ENCODE assay signal across 20 cellular contexts in genomic region chr10:1010703-1011102, GRCh38. TPM values are rescaled to one million over a fixed set of nuclear protein-coding genes. Genes with fewer than 3 reads are reported as not detected.
DNase-seq lines count a peak whose midpoint lies in the region; ATAC-seq and TF ChIP-seq lines count a peak whose summit lies in the region.
"Had no signal": no experiment of that assay in that cellular context is flagged by ENCODE, and none has a peak within 500 bp of the region (broad histone marks: within the 10 kb centered on the region; RNA-seq: fewer than 3 reads in every experiment).

No MANE protein-coding gene starts in this region.

- H3K4me1 ChIP-seq in DND-41 (ENCODE audit: insufficient read depth, low read length) (no peaks in the 10 kb centered on the region), spleen (no peaks in the 10 kb centered on the region), suprapubic skin (no peaks in the 10 kb centered on the region)
- H3K4me1 ChIP-seq: BLaER1 treated with 17β-estradiol and CSF1 and Interleukin-3, amounts not matched to agents 10 nM and 100 nM had no signal

- no peak for TF ChIP-seq CTCF in DND-41 (IDR thresholded peaks at IDR 0.05; ENCODE audit: borderline replicate concordance, extremely low read depth, low read length, poor library complexity, severe bottlenecking)
- no peak for TF ChIP-seq CTCF in spleen (IDR thresholded peaks at IDR 0.05 in 8 of 11, conservative IDR thresholded peaks at IDR 0.05 in 3 of 11)
- no peak for TF ChIP-seq CTCF in suprapubic skin (IDR thresholded peaks at IDR 0.05)

- no peaks in the 10 kb centered on the region for H3K27me3 Mint-ChIP-seq in activated T-cell treated with anti-CD3 and anti-CD28 coated beads, Interleukin-2, amount 50 U/mL, for 24 hours
- no peaks in the 10 kb centered on the region for H3K27me3 Mint-ChIP-seq in effector memory CD8-positive, alpha-beta T cell
- H3K27me3 Mint-ChIP-seq: CD8-positive, alpha-beta memory T cell had no signal

- no peaks in the 10 kb centered on the region for H3K4me1 Mint-ChIP-seq in activated T-cell treated with anti-CD3 and anti-CD28 coated beads, Interleukin-2, amount 50 U/mL, for 24 hours (ENCODE audit: low read depth)
- peaks cover 0 to 13% of the 10 kb centered on the region in 2 donors for H3K4me1 Mint-ChIP-seq in effector memory CD8-positive, alpha-beta T cell (ENCODE audit: low read depth in 2 of 2)

- no peak overlapping the region for H3K9ac ChIP-seq in DND-41 (ENCODE audit: low read depth, low read length)
- H3K9ac ChIP-seq: BLaER1 treated with 17β-estradiol and CSF1 and Interleukin-3, amounts not matched to agents 10 nM and 100 nM had no signal

- no peak for TF ChIP-seq EP300 in suprapubic skin (IDR thresholded peaks at IDR 0.05)

- peak overlapping the region; percentile 16 for H3K27ac Mint-ChIP-seq in activated T-cell treated with anti-CD3 and anti-CD28 coated beads, Interleukin-2, amount 50 U/mL, for 24 hours
- peak overlapping the region; percentile 66 to 90 for H3K27ac Mint-ChIP-seq in effector memory CD8-positive, alpha-beta T cell
- H3K27ac Mint-ChIP-seq: GM23338 had no signal

- intact Hi-C loops in spleen (cut with DNase I; ENCODE audit: low total_unique reads) = no loop called here

- H3K4me3 ChIP-seq in DND-41 (ENCODE audit: low read depth in 1 of 2, low read length in 2 of 2) (no peak overlapping the region), spleen (no peak overlapping the region), suprapubic skin (no peak overlapping the region)
- H3K4me3 ChIP-seq: BLaER1 treated with 17β-estradiol and CSF1 and Interleukin-3, amounts not matched to agents 10 nM and 100 nM; GM23338 had no signal

- no peak overlapping the region for H3K27ac ChIP-seq in DND-41 (ENCODE audit: low read length)
- H3K27ac ChIP-seq in spleen = no peak overlapping the region
- H3K27ac ChIP-seq in suprapubic skin = no peak overlapping the region
- H3K27ac ChIP-seq: BLaER1 treated with 17β-estradiol and CSF1 and Interleukin-3, amounts not matched to agents 10 nM and 100 nM had no signal

- no peaks in the 10 kb centered on the region for H3K9me3 Mint-ChIP-seq in activated T-cell treated with anti-CD3 and anti-CD28 coated beads, Interleukin-2, amount 50 U/mL, for 24 hours
- H3K9me3 Mint-ChIP-seq in effector memory CD8-positive, alpha-beta T cell = no peaks in the 10 kb centered on the region
- H3K9me3 Mint-ChIP-seq: CD8-positive, alpha-beta memory T cell; GM23338 had no signal

- peaks cover 91% of the 10 kb centered on the region for H3K36me3 Mint-ChIP-seq in activated T-cell treated with anti-CD3 and anti-CD28 coated beads, Interleukin-2, amount 50 U/mL, for 24 hours (ENCODE audit: low read depth)
- peaks cover 82% of the 10 kb centered on the region for H3K36me3 Mint-ChIP-seq in effector memory CD8-positive, alpha-beta T cell (ENCODE audit: insufficient read depth)

- H2AFZ ChIP-seq in DND-41 (ENCODE audit: low read depth, low read length) = no peak overlapping the region
- H2AFZ ChIP-seq: GM23338 had no signal

- peaks cover 16% of the 10 kb centered on the region; the same call in 1 of the 2 replicates for H3K79me2 ChIP-seq in DND-41 (ENCODE audit: insufficient read depth, low read length)

- H3K9me3 ChIP-seq in DND-41 (ENCODE audit: insufficient read depth, low read length, severe bottlenecking) = no peaks in the 10 kb centered on the region
- H3K9me3 ChIP-seq in spleen = no peaks in the 10 kb centered on the region
- no peaks in the 10 kb centered on the region for H3K9me3 ChIP-seq in suprapubic skin
- H3K9me3 ChIP-seq: BLaER1 treated with 17β-estradiol and CSF1 and Interleukin-3, amounts not matched to agents 10 nM and 100 nM had no signal

- H3K36me3 ChIP-seq in DND-41 (ENCODE audit: insufficient read depth, low read length) (peaks cover 96% of the 10 kb centered on the region), spleen (peaks cover 0 to 99% (median 92%) of the 10 kb centered on the region in 6 donors), suprapubic skin (peaks cover 96% of the 10 kb centered on the region)

- 88 to 95% (median 94%) methylated on average over 7 of the region's 7 CpGs for WGBS in spleen, 5 donors
- WGBS in suprapubic skin = 97% methylated on average over 7 of the region's 7 CpGs

- H3K27me3 ChIP-seq in DND-41 (ENCODE audit: insufficient read depth, low read length, poor library complexity) (no peaks in the 10 kb centered on the region), spleen (replicated peaks in 1 of 7) (no peaks in the 10 kb centered on the region), suprapubic skin (no peaks in the 10 kb centered on the region)
- H3K27me3 ChIP-seq: BLaER1 treated with 17β-estradiol and CSF1 and Interleukin-3, amounts not matched to agents 10 nM and 100 nM had no signal

- no peak overlapping the region for H3K4me3 Mint-ChIP-seq in activated T-cell treated with anti-CD3 and anti-CD28 coated beads, Interleukin-2, amount 50 U/mL, for 24 hours
- no peak overlapping the region for H3K4me3 Mint-ChIP-seq in effector memory CD8-positive, alpha-beta T cell
- H3K4me3 Mint-ChIP-seq: CD8-positive, alpha-beta memory T cell; GM23338 had no signal

- no peak for DNase-seq in activated T-cell treated with anti-CD3 and anti-CD28 coated beads, Interleukin-2, amount 50 U/mL, for 24 hours
- DNase-seq in activated T-cell treated with anti-CD3 and anti-CD28 coated beads for 4 hours (no peak), DND-41 (no peak), spleen (peak; percentile 38), suprapubic skin (ENCODE audit: low spot score in 2 of 2) (no peak)
- no peak for DNase-seq in effector memory CD8-positive, alpha-beta T cell
- DNase-seq: DMS 273 treated with DMSO at 0.1 percent for 48 hours; KBM-7; NCI-H1417 treated with DMSO at 0.1 percent for 48 hours; NCI-H2029; NCI-H2171; NCI-H446 treated with DMSO at 0.1 percent for 48 hours; NK-92 treated with Interleukin-12 subunit alpha and Interleukin-12 subunit beta, amount 100 ng/mL, for 24 hours had no signal

- ATAC-seq in DND-41 (ENCODE audit: insufficient read depth, low read depth) = 0 out of 3 replicates have a peak, but pooled peaks have one; percentile 39
- ATAC-seq in effector memory CD8-positive, alpha-beta T cell (replicated peaks) = no peak
- ATAC-seq in GM19455 (IDR thresholded peaks at IDR 0.05; ENCODE audit: unreplicated experiment) = no peak
- ATAC-seq in GM18858 (IDR thresholded peaks at IDR 0.05; ENCODE audit: unreplicated experiment) = no peak
- ATAC-seq: GM23338 had no signal

- no peak overlapping the region for H3K4me2 ChIP-seq in DND-41 (ENCODE audit: insufficient read depth, low read length)
- H3K4me2 ChIP-seq: BLaER1 treated with 17β-estradiol and CSF1 and Interleukin-3, amounts not matched to agents 10 nM and 100 nM; GM23338 had no signal

- TF ChIP-seq POLR2A in spleen (IDR thresholded peaks at IDR 0.05) = no peak
- no peak for TF ChIP-seq POLR2A in suprapubic skin (IDR thresholded peaks at IDR 0.05)

- peaks cover 21% of the 10 kb centered on the region; the same call in 1 of the 2 replicates for H4K20me1 ChIP-seq in DND-41 (ENCODE audit: insufficient read depth, low read length)

RNA-seq across cellular contexts. Expression of gene IDI2, which starts 15.0 kb away (rescaled TPM):
- total RNA-seq in spleen (not detected), suprapubic skin (not detected)
- polyA plus RNA-seq in spleen = under 1 TPM in 2 of 3 donors, not detected in 1; 0.06 to 0.09 TPM
- total RNA-seq: CD8-positive, alpha-beta memory T cell; GM23338; OCI-LY7; RPMI7951 had no signal
- polyA plus RNA-seq: CD8-positive, alpha-beta memory T cell; GM23338 had no signal

RNA-seq across cellular contexts. Expression of gene GTPBP4, which starts 22.5 kb away (rescaled TPM):
- 10 to 100 TPM; 18.9 to 48.6 (median 37.5) TPM for total RNA-seq in spleen
- 10 to 100 TPM; 16.6 to 27.3 (median 25.4) TPM for polyA plus RNA-seq in spleen
- total RNA-seq in suprapubic skin = 10 to 100 TPM; 14.4 to 37.2 (median 28.5) TPM

RNA-seq across cellular contexts. Expression of gene IDI1, which starts 38.2 kb away (rescaled TPM):
- 100 to 1,000 TPM in 1 of 7 donors, 10 to 100 TPM in 6; 43.9 to 136 (median 62.6) TPM for total RNA-seq in spleen
- 10 to 100 TPM; 47.9 to 75.3 (median 68.5) TPM for polyA plus RNA-seq in spleen
- total RNA-seq in suprapubic skin = 10 to 100 TPM; 32.0 to 62.1 (median 36.1) TPM

RNA-seq across cellular contexts. Expression of gene WDR37, which starts 45.5 kb away (rescaled TPM):
- total RNA-seq in spleen (10 to 100 TPM; 29.2 to 60.6 (median 40.4) TPM), suprapubic skin (10 to 100 TPM; 13.1 to 32.7 (median 18.4) TPM)
- 10 to 100 TPM in 2 of 3 donors, 1 to 10 TPM in 1; 8.4 to 13.7 (median 10.8) TPM for polyA plus RNA-seq in spleen
